ENCODE assay signal across 17 cellular contexts in the genomic region with DNA sequence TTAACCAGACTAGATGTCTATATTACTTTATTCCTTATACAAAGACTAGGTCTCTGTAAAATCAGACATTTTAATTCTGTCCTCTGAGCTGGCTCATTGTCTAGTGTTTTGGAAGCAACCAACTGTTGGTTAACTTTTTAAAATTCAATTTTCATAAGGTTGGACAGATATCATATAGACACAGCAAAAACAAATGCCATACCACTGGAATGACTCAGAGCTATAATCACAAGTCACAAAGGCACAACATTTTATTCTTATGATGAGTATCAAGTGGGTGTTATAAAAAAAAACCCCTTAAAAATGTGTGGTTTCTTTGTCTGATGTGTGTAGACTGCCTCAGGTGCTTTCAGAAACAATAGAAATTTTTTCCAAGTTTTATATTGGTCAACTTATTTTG.
DNase-seq lines count a peak whose midpoint lies in the region; ATAC-seq, FAIRE-seq and TF ChIP-seq lines count a peak whose summit lies in the region.
"Had no signal": no experiment of that assay in that cellular context is flagged by ENCODE, and none has a peak within 500 bp of the region (broad histone marks: within the 10 kb centered on the region; RNA-seq: fewer than 3 reads in every experiment).

No MANE protein-coding gene starts in this region.

- dilution Hi-C loops in endothelial cell of umbilical vein (cut with MboI; ENCODE audit: extremely low pct_ligation_motif_present, low sequenced_read_pairs): no loop called here

- no peaks in the 10 kb centered on the region for H3K27me3 ChIP-seq in endothelial cell of umbilical vein (ENCODE audit: control insufficient read depth in 2 of 2, insufficient read depth in 2 of 2, low read length in 2 of 2)

- no peak for ATAC-seq in GM18517 (IDR thresholded peaks at IDR 0.05; ENCODE audit: unreplicated experiment)
- no peak for ATAC-seq in activated naive CD4-positive, alpha-beta T cell treated with anti-CD3 and anti-CD28 coated beads, Interleukin-2, amount 50 U/mL, for 72 hours

- POLR2A ChIA-PET in endothelial cell of umbilical vein (lab: Charles Lee): no interaction called here

- peaks cover 35% of the 10 kb centered on the region for H3K4me1 ChIP-seq in endothelial cell of umbilical vein (ENCODE audit: control insufficient read depth, extremely low read depth, insufficient read depth, low read length)

- intact Hi-C loops in endothelial cell of umbilical vein (cut with micrococcal nuclease): loop anchor here (5.0 kb wide), 2 partner anchors 71 to 779 kb away; no protein-coding TSS in a partner anchor

- peak overlapping the region; percentile 43 for H3K9ac ChIP-seq in endothelial cell of umbilical vein (replicated peaks; ENCODE audit: extremely low read depth, insufficient read depth, low read length)

- H3K79me2 ChIP-seq in endothelial cell of umbilical vein (ENCODE audit: control insufficient read depth, insufficient read depth, low read length): no peaks in the 10 kb centered on the region

- CTCF ChIA-PET in endothelial cell of umbilical vein (lab: Charles Lee): interaction anchor here (0.8 to 1.4 kb wide), 2 partner anchors 298 to 439 kb away, joined by 3 to 9 read pairs; no protein-coding TSS in a partner anchor

- BruUV-seq in endothelial cell of umbilical vein (replicated peaks; lab: Mats Ljungman, UMichigan): no TSS peak

- H3K9me1 ChIP-seq in endothelial cell of umbilical vein (replicated peaks; ENCODE audit: control insufficient read depth, extremely low read depth, insufficient read depth, low read length): no peaks in the 10 kb centered on the region

- peak overlapping the region; percentile 78 for H3K27ac ChIP-seq in endothelial cell of umbilical vein (ENCODE audit: insufficient read depth, low read depth, low read length)

- H3K4me2 ChIP-seq in endothelial cell of umbilical vein (ENCODE audit: insufficient read depth, low read length): no peak overlapping the region

- H3K36me3 Mint-ChIP-seq in activated naive CD4-positive, alpha-beta T cell treated with anti-CD3 and anti-CD28 coated beads, Interleukin-2, amount 50 U/mL, for 72 hours: no peaks in the 10 kb centered on the region
- H3K36me3 Mint-ChIP-seq: activated naive CD8-positive, alpha-beta T cell had no signal

- peak; percentile 71 for FAIRE-seq in RCC 7860 (lab: Jason Lieb, UNC)
- peak; percentile 87 for FAIRE-seq in endothelial cell of umbilical vein (lab: Jason Lieb, UNC)

- H2AFZ ChIP-seq in endothelial cell of umbilical vein (ENCODE audit: low read depth, low read length): no peak overlapping the region

- TF ChIP-seq CTCF in endothelial cell of umbilical vein (IDR thresholded peaks at IDR 0.05; ENCODE audit: extremely low read depth in 1 of 2, insufficient read depth in 1 of 2, low read depth in 1 of 2, low read length in 2 of 2): no peak

- TF ChIP-seq POLR2A in endothelial cell of umbilical vein (IDR thresholded peaks at IDR 0.05; ENCODE audit: low read depth, low read length): no peak

- DNase-seq in GM03348 (ENCODE audit: low spot score): peak; percentile 29
- DNase-seq in RCC 7860 (ENCODE audit: low spot score): peak; percentile 70
- peak; percentile 61 for DNase-seq in endothelial cell of umbilical vein (ENCODE audit: low read depth, low spot score)
- DNase-seq in renal cortical epithelial cell (ENCODE audit: low read depth): peak; percentile 43
- no peak for DNase-seq in DMS79 (lab: John Stamatoyannopoulos, UW)
- no peak for DNase-seq in activated CD4-positive, alpha-beta T cell treated with anti-CD3 and anti-CD28 coated beads, Interleukin-2, amount 50 U/mL, for 4 hours
- DNase-seq in activated naive CD4-positive, alpha-beta T cell treated with anti-CD3 and anti-CD28 coated beads, Interleukin-2, amount 50 U/mL, for 72 hours (ENCODE audit: low spot score in 2 of 2): no peak
- DNase-seq: activated CD8-positive, alpha-beta memory T cell treated with anti-CD3 and anti-CD28 coated beads, Interleukin-2, amount 50 U/mL, for 4 hours; GOT3; NCI-H1048; NCI-H345; posterior cingulate gyrus; RPMI8226; stimulated activated CD4-positive, alpha-beta T cell treated with anti-CD3 and anti-CD28 coated beads, Interleukin-4, amount 100 ng/mL, for 1 hour had no signal

- no peaks in the 10 kb centered on the region for H3K36me3 ChIP-seq in endothelial cell of umbilical vein (ENCODE audit: control insufficient read depth in 2 of 2, extremely low read depth in 1 of 2, insufficient read depth in 2 of 2, low read length in 2 of 2)

- no peaks in the 10 kb centered on the region for H3K9me3 Mint-ChIP-seq in activated naive CD4-positive, alpha-beta T cell treated with anti-CD3 and anti-CD28 coated beads, Interleukin-2, amount 50 U/mL, for 72 hours
- H3K9me3 Mint-ChIP-seq: stimulated activated naive CD8-positive, alpha-beta T cell treated with anti-CD3 and anti-CD28 coated beads, Interleukin-15, Interleukin-2, amounts not matched to agents 100 ng/mL and 50 ng/mL, for 24 hours had no signal

- no peaks in the 10 kb centered on the region for H3K9me3 ChIP-seq in endothelial cell of umbilical vein (replicated peaks; ENCODE audit: control insufficient read depth, insufficient read depth, low read length)

- no peak overlapping the region for H3K27ac Mint-ChIP-seq in activated naive CD4-positive, alpha-beta T cell treated with anti-CD3 and anti-CD28 coated beads, Interleukin-2, amount 50 U/mL, for 72 hours
- H3K27ac Mint-ChIP-seq: activated naive CD8-positive, alpha-beta T cell; stimulated activated naive CD8-positive, alpha-beta T cell treated with anti-CD3 and anti-CD28 coated beads, Interleukin-15, Interleukin-2, amounts not matched to agents 100 ng/mL and 50 ng/mL, for 24 hours had no signal

- H3K4me3 ChIP-seq in endothelial cell of umbilical vein (replicated peaks in 1 of 3; ENCODE audit: insufficient read depth in 1 of 3, low read depth in 1 of 3, low read length in 3 of 3): no peak overlapping the region

- H4K20me1 ChIP-seq in endothelial cell of umbilical vein (replicated peaks; ENCODE audit: control insufficient read depth, extremely low read depth, insufficient read depth, low read length): no peaks in the 10 kb centered on the region

TF ChIP-seq in endothelial cell of umbilical vein, 7 proteins besides CTCF, POLR2A, EP300 and RAD21:
- TF ChIP-seq GATA2 (IDR thresholded peaks at IDR 0.05; ENCODE audit: insufficient read depth, insufficient read length, low read depth, low read length) (no peak), MAX (IDR thresholded peaks at IDR 0.05; ENCODE audit: insufficient read depth, insufficient read length) (no peak), JUN (IDR thresholded peaks at IDR 0.05; ENCODE audit: borderline replicate concordance, insufficient read depth, insufficient read length, low read depth) (peak; percentile 60), MYC (IDR thresholded peaks at IDR 0.05; ENCODE audit: low read depth, low read length) (no peak), POLR2AphosphoS5 (IDR thresholded peaks at IDR 0.05; ENCODE audit: insufficient read depth, low read depth, low read length) (no peak), FOS (IDR thresholded peaks at IDR 0.05; ENCODE audit: borderline replicate concordance, insufficient read depth, low read length) (peak; percentile 81), EZH2 (IDR thresholded peaks at IDR 0.05; ENCODE audit: borderline replicate concordance, low read depth, low read length, severe bottlenecking) (no peak)

Comparison
In these comparisons a context has a peak if more than half of its experiments do, and no peak if none do; other contexts are left out.
1. DNase-seq: peak in GM03348 (single experiment), RCC 7860 (single experiment), endothelial cell of umbilical vein (single experiment) and renal cortical epithelial cell (single experiment); none in DMS79 (single experiment), activated CD4-positive, alpha-beta T cell treated with anti-CD3 and anti-CD28 coated beads, Interleukin-2, amount 50 U/mL, for 4 hours (0 of 2) and activated naive CD4-positive, alpha-beta T cell treated with anti-CD3 and anti-CD28 coated beads, Interleukin-2, amount 50 U/mL, for 72 hours (0 of 2).